ENCODE assay signal across 3 cellular contexts in genomic region chr1:60692031-60692430, GRCh38.
"Had no signal": no experiment of that assay in that cellular context is flagged by ENCODE, and none has a peak within 500 bp of the region (broad histone marks: within the 10 kb centered on the region; RNA-seq: fewer than 3 reads in every experiment).

No MANE protein-coding gene starts in this region.

- DNase-seq: GDM1, GF-D8 had no signal

- H3K4me3 ChIP-seq: GM12878 had no signal
